In genomic region chr18:77110936-77111335, GRCh38 we compare ENCODE assay signal across 20 cellular contexts. TPM values are rescaled to one million over a fixed set of nuclear protein-coding genes. Genes with fewer than 3 reads are reported as not detected.
A peak's percentile ranks its signal among the peaks of the same experiment; 100 is the strongest.
DNase-seq lines count a peak whose midpoint lies in the region; ATAC-seq and TF ChIP-seq lines count a peak whose summit lies in the region.
"Had no signal": no experiment of that assay in that cellular context is flagged by ENCODE, and none has a peak within 500 bp of the region (broad histone marks: within the 10 kb centered on the region; RNA-seq: fewer than 3 reads in every experiment).

No MANE protein-coding gene starts in this region.

- H3K4me3 ChIP-seq in suprapubic skin = no peak overlapping the region
- H3K4me3 ChIP-seq: esophagus muscularis mucosa, MG63 had no signal

- CTCF ChIA-PET in activated naive CD4-positive, alpha-beta T cell treated with anti-CD3 and anti-CD28 coated beads, Interleukin-2, amount 10 ng/mL, durations not matched to agents 7 days and 5 days (lab: Charles Lee) = interaction anchor here (1.1 to 4.4 kb wide), 2 partner anchors 12 to 86 kb away, joined by 3 to 31 read pairs; no protein-coding TSS in a partner anchor

- H3K27ac ChIP-seq in suprapubic skin = peak overlapping the region; percentile 51

- no peak for DNase-seq in activated naive CD4-positive, alpha-beta T cell treated with anti-CD3 and anti-CD28 coated beads, Interleukin-2, amount 10 ng/mL, durations not matched to agents 7 days and 5 days
- no peak for DNase-seq in activated naive CD4-positive, alpha-beta T cell treated with anti-CD3 and anti-CD28 coated beads, Interleukin-2, amount 50 U/mL, for 72 hours (ENCODE audit: low spot score in 2 of 2)
- DNase-seq in T-helper 17 cell (peak in 1 of 3 donors; percentile 2), naive B cell (no peak), suprapubic skin (ENCODE audit: low spot score in 2 of 2) (no peak), NCI-H69 (lab: John Stamatoyannopoulos, UW) (no peak), DMS114 treated with DMSO at 0.1 percent for 48 hours (lab: John Stamatoyannopoulos, UW; ENCODE audit: unreplicated experiment) (no peak), medulla oblongata (ENCODE audit: extremely low spot score) (no peak)
- DNase-seq: activated CD4-positive, alpha-beta T cell treated with anti-CD3 and anti-CD28 coated beads for 4 hours; HFFc6; MG63; NCI-H187; NCI-H345; occipital lobe; SHP77 treated with DMSO at 0.1 percent for 48 hours; substantia nigra; T1000 had no signal

- peaks cover 96% of the 10 kb centered on the region for H3K4me1 ChIP-seq in suprapubic skin

- no peak for TF ChIP-seq EP300 in suprapubic skin (IDR thresholded peaks at IDR 0.05)

- H3K27me3 ChIP-seq in suprapubic skin = no peaks in the 10 kb centered on the region
- H3K27me3 ChIP-seq: esophagus muscularis mucosa, MG63, sigmoid colon had no signal

- WGBS in suprapubic skin = 81% methylated on average over 14 of the region's 14 CpGs

- peaks cover 60% of the 10 kb centered on the region for H3K36me3 Mint-ChIP-seq in activated naive CD4-positive, alpha-beta T cell treated with anti-CD3 and anti-CD28 coated beads, Interleukin-2, amount 10 ng/mL, durations not matched to agents 7 days and 5 days
- peaks cover 41 to 53% of the 10 kb centered on the region in 2 donors for H3K36me3 Mint-ChIP-seq in activated naive CD4-positive, alpha-beta T cell treated with anti-CD3 and anti-CD28 coated beads, Interleukin-2, amount 50 U/mL, for 72 hours
- H3K36me3 Mint-ChIP-seq in T-helper 17 cell (ENCODE audit: low read depth) (peaks cover 4% of the 10 kb centered on the region), naive B cell (peaks cover 4 to 5% of the 10 kb centered on the region in 2 donors)
- H3K36me3 Mint-ChIP-seq: mesothelial cell of epicardium had no signal

- H3K27me3 Mint-ChIP-seq in activated naive CD4-positive, alpha-beta T cell treated with anti-CD3 and anti-CD28 coated beads, Interleukin-2, amount 10 ng/mL, durations not matched to agents 7 days and 5 days = no peaks in the 10 kb centered on the region
- H3K27me3 Mint-ChIP-seq in T-helper 17 cell = no peaks in the 10 kb centered on the region
- no peaks in the 10 kb centered on the region for H3K27me3 Mint-ChIP-seq in naive B cell

- H3K9me3 Mint-ChIP-seq in activated naive CD4-positive, alpha-beta T cell treated with anti-CD3 and anti-CD28 coated beads, Interleukin-2, amount 10 ng/mL, durations not matched to agents 7 days and 5 days = peaks cover 4% of the 10 kb centered on the region
- peaks cover 0 to 6% of the 10 kb centered on the region in 2 donors for H3K9me3 Mint-ChIP-seq in activated naive CD4-positive, alpha-beta T cell treated with anti-CD3 and anti-CD28 coated beads, Interleukin-2, amount 50 U/mL, for 72 hours
- no peaks in the 10 kb centered on the region for H3K9me3 Mint-ChIP-seq in naive B cell
- H3K9me3 Mint-ChIP-seq: HFFc6, mesothelial cell of epicardium had no signal

- no peak for TF ChIP-seq CTCF in suprapubic skin (IDR thresholded peaks at IDR 0.05)

- TF ChIP-seq POLR2A in suprapubic skin (IDR thresholded peaks at IDR 0.05) = no peak

- H3K4me3 Mint-ChIP-seq in activated naive CD4-positive, alpha-beta T cell treated with anti-CD3 and anti-CD28 coated beads, Interleukin-2, amount 10 ng/mL, durations not matched to agents 7 days and 5 days = no peak overlapping the region
- H3K4me3 Mint-ChIP-seq in T-helper 17 cell (peak overlapping the region; percentile 19), naive B cell (no peak overlapping the region)
- H3K4me3 Mint-ChIP-seq: HFFc6, mesothelial cell of epicardium had no signal

- peak overlapping the region; percentile 58 for H3K27ac Mint-ChIP-seq in activated naive CD4-positive, alpha-beta T cell treated with anti-CD3 and anti-CD28 coated beads, Interleukin-2, amount 10 ng/mL, durations not matched to agents 7 days and 5 days
- H3K27ac Mint-ChIP-seq in activated naive CD4-positive, alpha-beta T cell treated with anti-CD3 and anti-CD28 coated beads, Interleukin-2, amount 50 U/mL, for 72 hours = peak overlapping the region in 1 of 2 donors; percentile 53
- H3K27ac Mint-ChIP-seq in T-helper 17 cell (peak overlapping the region; percentile 97), naive B cell (peak overlapping the region in 4 of 6 donors; percentile 34 to 81 (median 70))
- H3K27ac Mint-ChIP-seq: HFFc6, mesothelial cell of epicardium had no signal

- ATAC-seq in activated naive CD4-positive, alpha-beta T cell treated with anti-CD3 and anti-CD28 coated beads, Interleukin-2, amount 50 U/mL, for 72 hours = no peak
- ATAC-seq in T-helper 17 cell (no peak), naive B cell (ENCODE audit: low read depth in 2 of 2) (no peak)

- no peaks in the 10 kb centered on the region for H3K9me3 ChIP-seq in T-helper 17 cell (ENCODE audit: control insufficient read depth, low read length, poor library complexity, severe bottlenecking)
- no peaks in the 10 kb centered on the region for H3K9me3 ChIP-seq in suprapubic skin
- H3K9me3 ChIP-seq: esophagus muscularis mucosa, MG63, sigmoid colon had no signal

- no peaks in the 10 kb centered on the region for H3K36me3 ChIP-seq in suprapubic skin
- H3K36me3 ChIP-seq: esophagus muscularis mucosa, MG63, sigmoid colon had no signal

- H3K4me1 Mint-ChIP-seq in activated naive CD4-positive, alpha-beta T cell treated with anti-CD3 and anti-CD28 coated beads, Interleukin-2, amount 10 ng/mL, durations not matched to agents 7 days and 5 days = peaks cover 95% of the 10 kb centered on the region
- H3K4me1 Mint-ChIP-seq in T-helper 17 cell (peaks cover 72% of the 10 kb centered on the region), naive B cell (peaks cover 57 to 80% (median 69%) of the 10 kb centered on the region in 3 donors)

RNA-seq across cellular contexts. Expression of gene MBP, which starts 21.6 kb away (rescaled TPM):
- total RNA-seq in activated naive CD4-positive, alpha-beta T cell treated with anti-CD3 and anti-CD28 coated beads, Interleukin-2, amount 50 U/mL, for 72 hours = 10 to 100 TPM; 52.2 to 60.0 TPM
- total RNA-seq in T-helper 17 cell (100 to 1,000 TPM in 1 of 2 donors, 10 to 100 TPM in 1; 97.7 to 127 TPM), suprapubic skin (100 to 1,000 TPM in 1 of 4 donors, 10 to 100 TPM in 3; 37.0 to 100 (median 69.3) TPM)
- polyA plus RNA-seq in naive B cell (ENCODE audit: low read depth in 6 of 6) = 10 to 100 TPM; 35.4 to 69.2 (median 66.6) TPM
